Comparison of ENCODE assay signal across 1 cellular context in the genomic region with DNA sequence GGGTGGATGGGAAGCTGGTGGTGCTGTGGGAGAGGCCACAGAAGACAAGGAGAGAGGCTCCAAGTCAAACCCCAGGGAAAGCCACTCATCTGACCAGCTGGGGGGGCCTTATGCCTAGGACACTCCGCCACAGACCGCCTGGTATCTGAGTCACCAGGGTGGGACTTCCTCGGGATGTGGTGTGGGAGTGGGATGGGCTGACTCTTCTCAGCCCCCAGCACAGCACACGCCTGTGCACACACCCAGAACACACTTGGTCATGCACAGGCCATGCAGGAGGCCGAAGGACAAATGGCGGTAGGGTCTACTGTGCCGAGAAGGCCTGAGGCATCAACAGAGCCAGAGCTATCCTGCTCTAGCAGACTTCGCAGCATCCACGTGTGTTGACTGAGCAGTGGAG.
TF ChIP-seq lines count a peak whose summit lies in the region.

No MANE protein-coding gene starts in this region.

TF ChIP-seq in HepG2, 621 proteins besides CTCF, POLR2A, EP300 and RAD21 (continued from another document):
- TF ChIP-seq ZHX2 (IDR thresholded peaks at IDR 0.05; ENCODE audit: low read depth) (no peak), ZHX2 (CRISPR knock-in tag; IDR thresholded peaks at IDR 0.05; ENCODE audit: borderline replicate concordance) (no peak), BORCS8-MEF2B (CRISPR knock-in tag; IDR thresholded peaks at IDR 0.05) (peak; percentile 24; the same call in 1 of the 2 replicates), CHD4 (IDR thresholded peaks at IDR 0.05; ENCODE audit: borderline replicate concordance, low read length) (no peak), PLRG1 (conservative IDR thresholded peaks at IDR 0.05) (no peak), HOXA9 (CRISPR knock-in tag; IDR thresholded peaks at IDR 0.05; ENCODE audit: borderline replicate concordance) (0 out of 2 replicates have a peak, but pooled peaks have one; percentile 55), PRDM4 (CRISPR knock-in tag; IDR thresholded peaks at IDR 0.05; ENCODE audit: borderline replicate concordance) (no peak), ZZZ3 (CRISPR knock-in tag; IDR thresholded peaks at IDR 0.05; ENCODE audit: borderline replicate concordance) (no peak), TCF7L2 (IDR thresholded peaks at IDR 0.05; ENCODE audit: low read depth, low read length) (no peak), ARID3A (IDR thresholded peaks at IDR 0.05; ENCODE audit: low read depth, low read length) (no peak)
- TF ChIP-seq, protein P1, sequence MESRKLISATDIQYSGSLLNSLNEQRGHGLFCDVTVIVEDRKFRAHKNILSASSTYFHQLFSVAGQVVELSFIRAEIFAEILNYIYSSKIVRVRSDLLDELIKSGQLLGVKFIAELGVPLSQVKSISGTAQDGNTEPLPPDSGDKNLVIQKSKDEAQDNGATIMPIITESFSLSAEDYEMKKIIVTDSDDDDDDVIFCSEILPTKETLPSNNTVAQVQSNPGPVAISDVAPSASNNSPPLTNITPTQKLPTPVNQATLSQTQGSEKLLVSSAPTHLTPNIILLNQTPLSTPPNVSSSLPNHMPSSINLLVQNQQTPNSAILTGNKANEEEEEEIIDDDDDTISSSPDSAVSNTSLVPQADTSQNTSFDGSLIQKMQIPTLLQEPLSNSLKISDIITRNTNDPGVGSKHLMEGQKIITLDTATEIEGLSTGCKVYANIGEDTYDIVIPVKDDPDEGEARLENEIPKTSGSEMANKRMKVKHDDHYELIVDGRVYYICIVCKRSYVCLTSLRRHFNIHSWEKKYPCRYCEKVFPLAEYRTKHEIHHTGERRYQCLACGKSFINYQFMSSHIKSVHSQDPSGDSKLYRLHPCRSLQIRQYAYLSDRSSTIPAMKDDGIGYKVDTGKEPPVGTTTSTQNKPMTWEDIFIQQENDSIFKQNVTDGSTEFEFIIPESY (CRISPR knock-in tag; IDR thresholded peaks at IDR 0.05), result peak; percentile 77
- TF ChIP-seq, protein P2, sequence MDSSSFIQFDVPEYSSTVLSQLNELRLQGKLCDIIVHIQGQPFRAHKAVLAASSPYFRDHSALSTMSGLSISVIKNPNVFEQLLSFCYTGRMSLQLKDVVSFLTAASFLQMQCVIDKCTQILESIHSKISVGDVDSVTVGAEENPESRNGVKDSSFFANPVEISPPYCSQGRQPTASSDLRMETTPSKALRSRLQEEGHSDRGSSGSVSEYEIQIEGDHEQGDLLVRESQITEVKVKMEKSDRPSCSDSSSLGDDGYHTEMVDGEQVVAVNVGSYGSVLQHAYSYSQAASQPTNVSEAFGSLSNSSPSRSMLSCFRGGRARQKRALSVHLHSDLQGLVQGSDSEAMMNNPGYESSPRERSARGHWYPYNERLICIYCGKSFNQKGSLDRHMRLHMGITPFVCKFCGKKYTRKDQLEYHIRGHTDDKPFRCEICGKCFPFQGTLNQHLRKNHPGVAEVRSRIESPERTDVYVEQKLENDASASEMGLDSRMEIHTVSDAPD (CRISPR knock-in tag; IDR thresholded peaks at IDR 0.05), result 0 out of 2 replicates have a peak, but pooled peaks have one; percentile 17
- TF ChIP-seq, protein P3, sequence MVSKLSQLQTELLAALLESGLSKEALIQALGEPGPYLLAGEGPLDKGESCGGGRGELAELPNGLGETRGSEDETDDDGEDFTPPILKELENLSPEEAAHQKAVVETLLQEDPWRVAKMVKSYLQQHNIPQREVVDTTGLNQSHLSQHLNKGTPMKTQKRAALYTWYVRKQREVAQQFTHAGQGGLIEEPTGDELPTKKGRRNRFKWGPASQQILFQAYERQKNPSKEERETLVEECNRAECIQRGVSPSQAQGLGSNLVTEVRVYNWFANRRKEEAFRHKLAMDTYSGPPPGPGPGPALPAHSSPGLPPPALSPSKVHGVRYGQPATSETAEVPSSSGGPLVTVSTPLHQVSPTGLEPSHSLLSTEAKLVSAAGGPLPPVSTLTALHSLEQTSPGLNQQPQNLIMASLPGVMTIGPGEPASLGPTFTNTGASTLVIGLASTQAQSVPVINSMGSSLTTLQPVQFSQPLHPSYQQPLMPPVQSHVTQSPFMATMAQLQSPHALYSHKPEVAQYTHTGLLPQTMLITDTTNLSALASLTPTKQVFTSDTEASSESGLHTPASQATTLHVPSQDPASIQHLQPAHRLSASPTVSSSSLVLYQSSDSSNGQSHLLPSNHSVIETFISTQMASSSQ (IDR thresholded peaks at IDR 0.05; ENCODE audit: low read depth), result no peak
- TF ChIP-seq, protein P3 (CRISPR knock-in tag; IDR thresholded peaks at IDR 0.05; ENCODE audit: borderline replicate concordance), result peak; percentile 12; the same call in 1 of the 2 replicates
